18 cellular contexts compared by ENCODE assay signal in genomic region chr14:68585690-68586089, GRCh38.
DNase-seq lines count a peak whose midpoint lies in the region; ATAC-seq, FAIRE-seq and TF ChIP-seq lines count a peak whose summit lies in the region.
"Had no signal": no experiment of that assay in that cellular context is flagged by ENCODE, and none has a peak within 500 bp of the region (broad histone marks: within the 10 kb centered on the region; RNA-seq: fewer than 3 reads in every experiment).

No MANE protein-coding gene starts in this region.

- no peaks in the 10 kb centered on the region for H3K36me3 ChIP-seq in left ventricle myocardium inferior
- H3K36me3 ChIP-seq in esophagus (ENCODE audit: control insufficient read depth in 2 of 2, insufficient read depth in 2 of 2, low read length in 1 of 2), result no peaks in the 10 kb centered on the region
- H3K36me3 ChIP-seq in neural progenitor cell, result no peaks in the 10 kb centered on the region
- H3K36me3 ChIP-seq: pancreas had no signal

- H3K4me3 ChIP-seq in left ventricle myocardium inferior, result no peak overlapping the region
- H3K4me3 ChIP-seq in esophagus (ENCODE audit: low read depth in 1 of 2, low read length in 2 of 2), result no peak overlapping the region
- no peak overlapping the region for H3K4me3 ChIP-seq in neural progenitor cell
- H3K4me3 ChIP-seq: pancreas had no signal

- no peak overlapping the region for H3K9ac ChIP-seq in neural progenitor cell

- no peak for DNase-seq in left ventricle myocardium inferior
- DNase-seq in Right ventricle myocardium superior, result no peak
- DNase-seq in neural progenitor cell (ENCODE audit: low spot score), result peak; percentile 65
- no peak for DNase-seq in globus pallidus (ENCODE audit: low spot score)
- DNase-seq in D721Med (ENCODE audit: insufficient read length, low spot score), result no peak
- DNase-seq: activated T-cell treated with anti-CD3 and anti-CD28 coated beads for 4 hours; left colon; NCI-H1048; NCI-H526; SHP77 treated with DMSO at 0.1 percent for 48 hours; stimulated activated naive CD8-positive, alpha-beta T cell treated with anti-CD3 and anti-CD28 coated beads, Interleukin-15, amount 100 ng/mL, for 72 hours had no signal

- intact Hi-C loops in left ventricle myocardium inferior (cut with micrococcal nuclease), result no loop called here
- intact Hi-C loops in Right ventricle myocardium superior (cut with DNase I), result no loop called here

- H4K20me1 ChIP-seq in neural progenitor cell (ENCODE audit: low read depth), result no peaks in the 10 kb centered on the region

- H3K27me3 ChIP-seq in left ventricle myocardium inferior (ENCODE audit: low read depth) (no peaks in the 10 kb centered on the region), esophagus (ENCODE audit: control insufficient read depth in 1 of 2, insufficient read depth in 2 of 2, low read length in 2 of 2) (no peaks in the 10 kb centered on the region), neural progenitor cell (no peaks in the 10 kb centered on the region)
- H3K27me3 ChIP-seq: pancreas had no signal

- H3K79me2 ChIP-seq in neural progenitor cell (ENCODE audit: low read depth), result no peaks in the 10 kb centered on the region

- H3K4me1 Mint-ChIP-seq in neural progenitor cell, result peaks cover 68% of the 10 kb centered on the region

- peaks cover 46% of the 10 kb centered on the region for H3F3A ChIP-seq in neural progenitor cell (ENCODE audit: low read depth)

- H2AFZ ChIP-seq in neural progenitor cell (replicated peaks), result no peak overlapping the region

- peak overlapping the region; percentile 61 for H3K4me3 Mint-ChIP-seq in neural progenitor cell
- H3K4me3 Mint-ChIP-seq: stimulated activated naive CD8-positive, alpha-beta T cell treated with anti-CD3 and anti-CD28 coated beads, Interleukin-15, amount 100 ng/mL, for 72 hours; WTC11 had no signal

- ATAC-seq in Right ventricle myocardium superior (ENCODE audit: poor library complexity) (no peak), HG03159 (IDR thresholded peaks at IDR 0.05; ENCODE audit: unreplicated experiment) (no peak), HG03460 (IDR thresholded peaks at IDR 0.05; ENCODE audit: unreplicated experiment) (no peak)
- ATAC-seq: left colon; pancreas; stimulated activated naive CD8-positive, alpha-beta T cell treated with anti-CD3 and anti-CD28 coated beads, Interleukin-15, amount 100 ng/mL, for 72 hours; WTC11 had no signal

- H3K27ac Mint-ChIP-seq in neural progenitor cell, result peak overlapping the region; percentile 97
- H3K27ac Mint-ChIP-seq: WTC11 had no signal

- H3K36me3 Mint-ChIP-seq in neural progenitor cell, result peaks cover 17% of the 10 kb centered on the region

- 70 to 74% methylated on average over 16 of the region's 16 CpGs for WGBS in esophagus, 2 donors

- H3K4me1 ChIP-seq in left ventricle myocardium inferior (peaks cover 57% of the 10 kb centered on the region), esophagus (ENCODE audit: control insufficient read depth in 2 of 2, insufficient read depth in 2 of 2, low read length in 1 of 2) (peaks cover 5 to 39% of the 10 kb centered on the region in 2 donors), neural progenitor cell (peaks cover 54% of the 10 kb centered on the region)

- peak overlapping the region; percentile 65 for H3K4me2 ChIP-seq in neural progenitor cell

- no peaks in the 10 kb centered on the region for H3K9me3 ChIP-seq in left ventricle myocardium inferior (replicated peaks)
- no peaks in the 10 kb centered on the region for H3K9me3 ChIP-seq in esophagus (ENCODE audit: control insufficient read depth in 2 of 2, insufficient read depth in 1 of 2, low read depth in 1 of 2, low read length in 1 of 2)
- no peaks in the 10 kb centered on the region for H3K9me3 ChIP-seq in neural progenitor cell (ENCODE audit: low read depth)
- H3K9me3 ChIP-seq: pancreas had no signal

- peaks cover 12% of the 10 kb centered on the region for H3K27me3 Mint-ChIP-seq in neural progenitor cell (ENCODE audit: insufficient read depth, low read depth)
- H3K27me3 Mint-ChIP-seq: stimulated activated naive CD8-positive, alpha-beta T cell treated with anti-CD3 and anti-CD28 coated beads, Interleukin-15, amount 100 ng/mL, for 72 hours had no signal

- peaks cover 15% of the 10 kb centered on the region for H3K9me3 Mint-ChIP-seq in neural progenitor cell
- H3K9me3 Mint-ChIP-seq: stimulated activated naive CD8-positive, alpha-beta T cell treated with anti-CD3 and anti-CD28 coated beads, Interleukin-15, amount 100 ng/mL, for 72 hours had no signal

- TF ChIP-seq CTCF in left ventricle myocardium inferior (IDR thresholded peaks at IDR 0.05; ENCODE audit: borderline replicate concordance) (no peak), neural progenitor cell (IDR thresholded peaks at IDR 0.05) (no peak), D721Med (IDR thresholded peaks at IDR 0.05; ENCODE audit: insufficient read depth, missing control alignments) (no peak)

- H3K27ac ChIP-seq in left ventricle myocardium inferior (replicated peaks), result peak overlapping the region; percentile 74
- H3K27ac ChIP-seq in esophagus (ENCODE audit: low read depth in 2 of 2, low read length in 1 of 2), result peak overlapping the region; percentile 72 to 82
- H3K27ac ChIP-seq in neural progenitor cell, result peak overlapping the region; percentile 58
- H3K27ac ChIP-seq: pancreas had no signal

- no peak for FAIRE-seq in D721Med (lab: Jason Lieb, UNC)
- FAIRE-seq: frontal cortex, GM18507, pancreas had no signal
